ENCODE assay signal across 8 cellular contexts in the genomic region with DNA sequence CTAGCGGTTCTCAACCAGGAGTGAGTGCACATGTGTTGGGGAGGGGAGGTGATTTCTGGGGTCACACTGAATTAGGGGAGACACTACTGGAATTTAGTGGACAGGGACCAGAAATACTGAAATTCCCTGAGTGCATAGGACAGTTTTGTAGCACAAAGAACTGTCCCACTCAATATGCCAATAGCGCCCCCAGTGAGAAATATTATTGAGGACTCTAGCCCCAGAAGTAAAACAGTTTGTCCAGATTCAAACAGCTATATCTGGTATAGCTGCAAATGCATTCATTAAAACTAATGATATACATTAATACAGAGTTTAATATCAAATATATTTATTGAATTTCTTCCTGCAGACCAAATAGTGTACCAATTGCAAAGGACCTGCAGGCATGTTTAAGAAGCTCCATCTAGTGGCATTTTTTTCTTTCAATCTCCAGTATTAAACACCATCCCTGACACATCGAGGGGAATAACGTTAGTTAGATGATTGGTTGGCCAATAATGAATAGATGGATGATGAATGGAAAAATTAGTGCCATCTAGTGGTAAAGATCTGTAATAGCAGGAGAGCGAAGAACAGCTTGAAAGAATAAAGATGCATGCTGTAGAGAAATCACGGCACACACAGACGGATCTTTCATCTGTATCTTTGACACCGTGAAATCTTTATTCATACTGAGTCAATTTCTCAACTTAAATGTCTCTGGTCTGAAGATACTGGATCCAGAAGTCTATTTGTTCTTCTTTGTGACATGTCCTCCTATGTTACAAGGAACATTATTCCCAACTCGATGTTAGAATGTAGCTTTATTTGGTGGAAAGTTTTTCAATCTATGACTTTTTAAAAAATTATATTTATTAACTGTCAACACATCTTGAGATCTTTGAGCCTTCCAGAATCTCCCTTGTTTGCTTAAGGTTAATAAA.
DNase-seq lines count a peak whose midpoint lies in the region; ATAC-seq, FAIRE-seq and TF ChIP-seq lines count a peak whose summit lies in the region.

No MANE protein-coding gene starts in this region.

- H3K4me1 ChIP-seq in PC-3 (ENCODE audit: insufficient read depth, low read length): 0 out of 2 replicates have a peak, but pooled peaks cover 8% of the 10 kb centered on the region
- H3K4me1 ChIP-seq in endothelial cell of umbilical vein (ENCODE audit: control insufficient read depth, extremely low read depth, insufficient read depth, low read length): no peaks in the 10 kb centered on the region

- H3F3A ChIP-seq in PC-3 (ENCODE audit: low read length, unreplicated experiment): no peaks in the 10 kb centered on the region

- H3K27me3 Mint-ChIP-seq in Calu3 (ENCODE audit: unreplicated experiment): no peaks in the 10 kb centered on the region
- H3K27me3 Mint-ChIP-seq in naive B cell: no peaks in the 10 kb centered on the region

- H3K4me3 Mint-ChIP-seq in Calu3 (ENCODE audit: low read depth, unreplicated experiment) (no peak overlapping the region), naive B cell (no peak overlapping the region)

- no peak overlapping the region for H3K9ac ChIP-seq in PC-3 (ENCODE audit: low read length)
- H3K9ac ChIP-seq in endothelial cell of umbilical vein (replicated peaks; ENCODE audit: extremely low read depth, insufficient read depth, low read length): no peak overlapping the region

- H4K20me1 ChIP-seq in PC-3 (ENCODE audit: low read length) (no peaks in the 10 kb centered on the region), endothelial cell of umbilical vein (replicated peaks; ENCODE audit: control insufficient read depth, extremely low read depth, insufficient read depth, low read length) (no peaks in the 10 kb centered on the region)

- H3K79me2 ChIP-seq in PC-3 (ENCODE audit: low read length) (no peaks in the 10 kb centered on the region), endothelial cell of umbilical vein (ENCODE audit: control insufficient read depth, insufficient read depth, low read length) (no peaks in the 10 kb centered on the region)

- DNase-seq in Calu3 (peak; percentile 34), GM19239 (ENCODE audit: insufficient read length, low spot score) (peak; percentile 9), PC-3 (peak; percentile 81), endothelial cell of umbilical vein (ENCODE audit: low read depth, low spot score) (peak; percentile 77), naive B cell (peak; percentile 25)
- no peak for DNase-seq in stimulated activated CD4-positive, alpha-beta T cell treated with anti-CD3 and anti-CD28 coated beads, Interleukin-2, amount 100 ng/mL, for 24 hours

- dilution Hi-C loops in endothelial cell of umbilical vein (cut with MboI; ENCODE audit: extremely low pct_ligation_motif_present, low sequenced_read_pairs): no loop called here

- FAIRE-seq in GM19239 (lab: Jason Lieb, UNC) (peak; percentile 88), endothelial cell of umbilical vein (lab: Jason Lieb, UNC) (peak; percentile 90)

- no peaks in the 10 kb centered on the region for H3K9me2 ChIP-seq in PC-3 (replicated peaks; ENCODE audit: low read length)

- no peaks in the 10 kb centered on the region for H3K9me1 ChIP-seq in endothelial cell of umbilical vein (replicated peaks; ENCODE audit: control insufficient read depth, extremely low read depth, insufficient read depth, low read length)

- intact Hi-C loops in Calu3 (cut with micrococcal nuclease; ENCODE audit: unreplicated experiment): loop anchor here (1.0 to 2.0 kb wide), 3 partner anchors 21 to 171 kb away; no protein-coding TSS in a partner anchor
- intact Hi-C loops in PC-3 (cut with micrococcal nuclease): loop anchor here (1.0 to 2.0 kb wide), 2 partner anchors 23 to 171 kb away; no protein-coding TSS in a partner anchor
- intact Hi-C loops in endothelial cell of umbilical vein (cut with micrococcal nuclease): loop anchor here (1.0 to 2.0 kb wide), 5 partner anchors 22 to 188 kb away; no protein-coding TSS in a partner anchor

- H3K9me3 ChIP-seq in PC-3 (ENCODE audit: low read length): no peaks in the 10 kb centered on the region
- no peaks in the 10 kb centered on the region for H3K9me3 ChIP-seq in endothelial cell of umbilical vein (replicated peaks; ENCODE audit: control insufficient read depth, insufficient read depth, low read length)

- no peaks in the 10 kb centered on the region; the same call in 1 of the 2 replicates for H3K36me3 ChIP-seq in PC-3 (ENCODE audit: low read depth, low read length)
- no peaks in the 10 kb centered on the region for H3K36me3 ChIP-seq in endothelial cell of umbilical vein (ENCODE audit: control insufficient read depth in 2 of 2, extremely low read depth in 1 of 2, insufficient read depth in 2 of 2, low read length in 2 of 2)

- TF ChIP-seq POLR2A in endothelial cell of umbilical vein (IDR thresholded peaks at IDR 0.05; ENCODE audit: low read depth, low read length): no peak

- H3K4me3 ChIP-seq in PC-3 (ENCODE audit: low read length) (no peak overlapping the region), endothelial cell of umbilical vein (replicated peaks in 1 of 3; ENCODE audit: insufficient read depth in 1 of 3, low read depth in 1 of 3, low read length in 3 of 3) (no peak overlapping the region)

- POLR2A ChIA-PET in PC-3 (lab: Charles Lee; ENCODE audit: unreplicated experiment) (no interaction called here), endothelial cell of umbilical vein (lab: Charles Lee) (interaction anchor here (0.6 kb wide), 1 partner anchor 102 kb away, joined by 3 read pairs; no protein-coding TSS in a partner anchor)

- H3K9me3 Mint-ChIP-seq in Calu3 (ENCODE audit: low read depth, unreplicated experiment) (no peaks in the 10 kb centered on the region), naive B cell (no peaks in the 10 kb centered on the region)

- BruUV-seq in Calu3 (replicated peaks; lab: Mats Ljungman, UMichigan) (no TSS peak), PC-3 (replicated peaks; lab: Mats Ljungman, UMichigan) (no TSS peak), endothelial cell of umbilical vein (replicated peaks; lab: Mats Ljungman, UMichigan) (no TSS peak)

- TF ChIP-seq CTCF in Calu3 (IDR thresholded peaks at IDR 0.05; ENCODE audit: unreplicated experiment) (peak; percentile 74), PC-3 (conservative IDR thresholded peaks at IDR 0.05; ENCODE audit: low read depth, low read length) (peak; percentile 87), endothelial cell of umbilical vein (IDR thresholded peaks at IDR 0.05; ENCODE audit: extremely low read depth in 1 of 2, insufficient read depth in 1 of 2, low read depth in 1 of 2, low read length in 2 of 2) (peak; percentile 58)

- H3K4me1 Mint-ChIP-seq in Calu3 (ENCODE audit: low read depth, unreplicated experiment): no peaks in the 10 kb centered on the region
- no peaks in the 10 kb centered on the region for H3K4me1 Mint-ChIP-seq in naive B cell

- H3K36me3 Mint-ChIP-seq in Calu3 (ENCODE audit: insufficient read depth, unreplicated experiment) (no peaks in the 10 kb centered on the region), naive B cell (no peaks in the 10 kb centered on the region)

- H3K27me3 ChIP-seq in PC-3 (ENCODE audit: low read length): no peaks in the 10 kb centered on the region
- no peaks in the 10 kb centered on the region for H3K27me3 ChIP-seq in endothelial cell of umbilical vein (ENCODE audit: control insufficient read depth in 2 of 2, insufficient read depth in 2 of 2, low read length in 2 of 2)

- CTCF ChIA-PET in Calu3 (lab: Charles Lee): interaction anchor here (0.6 to 1.5 kb wide), 16 partner anchors 9 to 188 kb away, joined by 3 to 10 read pairs (median 4); no protein-coding TSS in a partner anchor
- CTCF ChIA-PET in PC-3 (lab: Charles Lee): interaction anchor here (0.6 to 1.9 kb wide), 7 partner anchors 10 to 935 kb away, joined by 3 to 10 read pairs (median 4); no protein-coding TSS in a partner anchor
- CTCF ChIA-PET in endothelial cell of umbilical vein (lab: Charles Lee): interaction anchor here (0.5 to 3.1 kb wide), 50 partner anchors 10 to 642 kb away, joined by 3 to 145 read pairs (median 5); a partner anchor contains a TSS

- H3K27ac ChIP-seq in PC-3 (ENCODE audit: low read length) (no peak overlapping the region), endothelial cell of umbilical vein (ENCODE audit: insufficient read depth, low read depth, low read length) (no peak overlapping the region)

- 0 out of 2 replicates have a peak overlapping the region, but pooled peaks have one; percentile 13 for H2AFZ ChIP-seq in PC-3 (ENCODE audit: low read length)
- peak overlapping the region; percentile 64 for H2AFZ ChIP-seq in endothelial cell of umbilical vein (ENCODE audit: low read depth, low read length)

- ATAC-seq in HG03520 (IDR thresholded peaks at IDR 0.05; ENCODE audit: unreplicated experiment) (peak; percentile 69), PC-3 (peak; percentile 70), naive B cell (ENCODE audit: low read depth in 2 of 2) (peak; percentile 75 to 79), HG02840 (IDR thresholded peaks at IDR 0.05; ENCODE audit: low FRiP score, unreplicated experiment) (no peak)

- H3K27ac Mint-ChIP-seq in Calu3 (ENCODE audit: unreplicated experiment) (no peak overlapping the region), naive B cell (no peak overlapping the region)

- 0 out of 2 replicates have a peak overlapping the region, but pooled peaks have one; percentile 24 for H3K4me2 ChIP-seq in PC-3 (ENCODE audit: low read length)
- no peak overlapping the region for H3K4me2 ChIP-seq in endothelial cell of umbilical vein (ENCODE audit: insufficient read depth, low read length)

TF ChIP-seq in endothelial cell of umbilical vein, 7 proteins besides CTCF, POLR2A, EP300 and RAD21:
- TF ChIP-seq MYC (IDR thresholded peaks at IDR 0.05; ENCODE audit: low read depth, low read length) (no peak), POLR2AphosphoS5 (IDR thresholded peaks at IDR 0.05; ENCODE audit: insufficient read depth, low read depth, low read length) (no peak), FOS (IDR thresholded peaks at IDR 0.05; ENCODE audit: borderline replicate concordance, insufficient read depth, low read length) (no peak), JUN (IDR thresholded peaks at IDR 0.05; ENCODE audit: borderline replicate concordance, insufficient read depth, insufficient read length, low read depth) (no peak), GATA2 (IDR thresholded peaks at IDR 0.05; ENCODE audit: insufficient read depth, insufficient read length, low read depth, low read length) (no peak), EZH2 (IDR thresholded peaks at IDR 0.05; ENCODE audit: borderline replicate concordance, low read depth, low read length, severe bottlenecking) (no peak)
- TF ChIP-seq, protein P1, sequence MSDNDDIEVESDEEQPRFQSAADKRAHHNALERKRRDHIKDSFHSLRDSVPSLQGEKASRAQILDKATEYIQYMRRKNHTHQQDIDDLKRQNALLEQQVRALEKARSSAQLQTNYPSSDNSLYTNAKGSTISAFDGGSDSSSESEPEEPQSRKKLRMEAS (IDR thresholded peaks at IDR 0.05; ENCODE audit: insufficient read depth, insufficient read length): no peak
TF ChIP-seq in endothelial cell of umbilical vein: peak in this region for 0.

Comparison
In these comparisons a context has a peak if more than half of its experiments do, and no peak if none do; other contexts are left out.
1. DNase-seq: peak in Calu3 (single experiment), GM19239 (single experiment), PC-3 (single experiment), endothelial cell of umbilical vein (single experiment) and naive B cell (single experiment); none in stimulated activated CD4-positive, alpha-beta T cell treated with anti-CD3 and anti-CD28 coated beads, Interleukin-2, amount 100 ng/mL, for 24 hours (0 of 2).
2. Peak in every context shown above with its lines, with median percentiles within 50 percentile points of each other: CTCF ChIP-seq.